In the genomic region with DNA sequence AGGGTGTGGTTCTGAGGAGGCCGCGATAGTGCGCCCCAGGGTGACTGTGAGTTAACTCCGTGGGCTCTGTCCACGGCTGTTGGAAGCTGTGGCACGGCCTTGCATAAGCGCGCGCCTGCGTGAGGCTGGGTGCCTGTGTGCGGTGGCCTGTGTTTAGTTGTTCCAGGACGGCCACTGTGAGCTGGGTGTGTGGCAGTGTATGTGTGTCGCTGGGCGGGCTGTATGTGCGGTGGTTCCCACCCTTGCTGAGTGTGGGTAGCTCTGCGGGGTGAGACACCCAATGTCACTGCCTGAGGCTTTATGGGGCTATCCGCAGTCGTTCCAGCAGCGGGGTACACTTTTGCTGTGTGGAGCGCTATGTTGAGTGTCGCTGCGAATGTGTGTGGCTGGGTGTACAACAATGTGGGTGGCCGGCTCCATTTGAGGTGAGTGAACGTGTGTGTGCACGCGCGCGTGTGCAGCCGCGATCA, we compare ENCODE assay signal across 1 cellular context.
TF ChIP-seq lines count a peak whose summit lies in the region.

No MANE protein-coding gene starts in this region.

TF ChIP-seq in HepG2, 621 proteins besides CTCF, POLR2A, EP300 and RAD21 (continued from another document and continues in another):
- TF ChIP-seq, protein P1, sequence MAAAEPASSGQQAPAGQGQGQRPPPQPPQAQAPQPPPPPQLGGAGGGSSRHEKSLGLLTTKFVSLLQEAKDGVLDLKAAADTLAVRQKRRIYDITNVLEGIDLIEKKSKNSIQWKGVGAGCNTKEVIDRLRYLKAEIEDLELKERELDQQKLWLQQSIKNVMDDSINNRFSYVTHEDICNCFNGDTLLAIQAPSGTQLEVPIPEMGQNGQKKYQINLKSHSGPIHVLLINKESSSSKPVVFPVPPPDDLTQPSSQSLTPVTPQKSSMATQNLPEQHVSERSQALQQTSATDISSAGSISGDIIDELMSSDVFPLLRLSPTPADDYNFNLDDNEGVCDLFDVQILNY (CRISPR knock-in tag; conservative IDR thresholded peaks at IDR 0.05): no peak
- TF ChIP-seq, protein P2, sequence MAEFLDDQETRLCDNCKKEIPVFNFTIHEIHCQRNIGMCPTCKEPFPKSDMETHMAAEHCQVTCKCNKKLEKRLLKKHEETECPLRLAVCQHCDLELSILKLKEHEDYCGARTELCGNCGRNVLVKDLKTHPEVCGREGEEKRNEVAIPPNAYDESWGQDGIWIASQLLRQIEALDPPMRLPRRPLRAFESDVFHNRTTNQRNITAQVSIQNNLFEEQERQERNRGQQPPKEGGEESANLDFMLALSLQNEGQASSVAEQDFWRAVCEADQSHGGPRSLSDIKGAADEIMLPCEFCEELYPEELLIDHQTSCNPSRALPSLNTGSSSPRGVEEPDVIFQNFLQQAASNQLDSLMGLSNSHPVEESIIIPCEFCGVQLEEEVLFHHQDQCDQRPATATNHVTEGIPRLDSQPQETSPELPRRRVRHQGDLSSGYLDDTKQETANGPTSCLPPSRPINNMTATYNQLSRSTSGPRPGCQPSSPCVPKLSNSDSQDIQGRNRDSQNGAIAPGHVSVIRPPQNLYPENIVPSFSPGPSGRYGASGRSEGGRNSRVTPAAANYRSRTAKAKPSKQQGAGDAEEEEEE (CRISPR knock-in tag; IDR thresholded peaks at IDR 0.05; ENCODE audit: borderline replicate concordance): no peak
- no peak for TF ChIP-seq ZBTB21 (CRISPR knock-in tag; IDR thresholded peaks at IDR 0.05)
- TF ChIP-seq, protein P3, sequence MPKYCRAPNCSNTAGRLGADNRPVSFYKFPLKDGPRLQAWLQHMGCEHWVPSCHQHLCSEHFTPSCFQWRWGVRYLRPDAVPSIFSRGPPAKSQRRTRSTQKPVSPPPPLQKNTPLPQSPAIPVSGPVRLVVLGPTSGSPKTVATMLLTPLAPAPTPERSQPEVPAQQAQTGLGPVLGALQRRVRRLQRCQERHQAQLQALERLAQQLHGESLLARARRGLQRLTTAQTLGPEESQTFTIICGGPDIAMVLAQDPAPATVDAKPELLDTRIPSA (CRISPR knock-in tag; IDR thresholded peaks at IDR 0.05; ENCODE audit: borderline replicate concordance): no peak
- TF ChIP-seq, protein P4, sequence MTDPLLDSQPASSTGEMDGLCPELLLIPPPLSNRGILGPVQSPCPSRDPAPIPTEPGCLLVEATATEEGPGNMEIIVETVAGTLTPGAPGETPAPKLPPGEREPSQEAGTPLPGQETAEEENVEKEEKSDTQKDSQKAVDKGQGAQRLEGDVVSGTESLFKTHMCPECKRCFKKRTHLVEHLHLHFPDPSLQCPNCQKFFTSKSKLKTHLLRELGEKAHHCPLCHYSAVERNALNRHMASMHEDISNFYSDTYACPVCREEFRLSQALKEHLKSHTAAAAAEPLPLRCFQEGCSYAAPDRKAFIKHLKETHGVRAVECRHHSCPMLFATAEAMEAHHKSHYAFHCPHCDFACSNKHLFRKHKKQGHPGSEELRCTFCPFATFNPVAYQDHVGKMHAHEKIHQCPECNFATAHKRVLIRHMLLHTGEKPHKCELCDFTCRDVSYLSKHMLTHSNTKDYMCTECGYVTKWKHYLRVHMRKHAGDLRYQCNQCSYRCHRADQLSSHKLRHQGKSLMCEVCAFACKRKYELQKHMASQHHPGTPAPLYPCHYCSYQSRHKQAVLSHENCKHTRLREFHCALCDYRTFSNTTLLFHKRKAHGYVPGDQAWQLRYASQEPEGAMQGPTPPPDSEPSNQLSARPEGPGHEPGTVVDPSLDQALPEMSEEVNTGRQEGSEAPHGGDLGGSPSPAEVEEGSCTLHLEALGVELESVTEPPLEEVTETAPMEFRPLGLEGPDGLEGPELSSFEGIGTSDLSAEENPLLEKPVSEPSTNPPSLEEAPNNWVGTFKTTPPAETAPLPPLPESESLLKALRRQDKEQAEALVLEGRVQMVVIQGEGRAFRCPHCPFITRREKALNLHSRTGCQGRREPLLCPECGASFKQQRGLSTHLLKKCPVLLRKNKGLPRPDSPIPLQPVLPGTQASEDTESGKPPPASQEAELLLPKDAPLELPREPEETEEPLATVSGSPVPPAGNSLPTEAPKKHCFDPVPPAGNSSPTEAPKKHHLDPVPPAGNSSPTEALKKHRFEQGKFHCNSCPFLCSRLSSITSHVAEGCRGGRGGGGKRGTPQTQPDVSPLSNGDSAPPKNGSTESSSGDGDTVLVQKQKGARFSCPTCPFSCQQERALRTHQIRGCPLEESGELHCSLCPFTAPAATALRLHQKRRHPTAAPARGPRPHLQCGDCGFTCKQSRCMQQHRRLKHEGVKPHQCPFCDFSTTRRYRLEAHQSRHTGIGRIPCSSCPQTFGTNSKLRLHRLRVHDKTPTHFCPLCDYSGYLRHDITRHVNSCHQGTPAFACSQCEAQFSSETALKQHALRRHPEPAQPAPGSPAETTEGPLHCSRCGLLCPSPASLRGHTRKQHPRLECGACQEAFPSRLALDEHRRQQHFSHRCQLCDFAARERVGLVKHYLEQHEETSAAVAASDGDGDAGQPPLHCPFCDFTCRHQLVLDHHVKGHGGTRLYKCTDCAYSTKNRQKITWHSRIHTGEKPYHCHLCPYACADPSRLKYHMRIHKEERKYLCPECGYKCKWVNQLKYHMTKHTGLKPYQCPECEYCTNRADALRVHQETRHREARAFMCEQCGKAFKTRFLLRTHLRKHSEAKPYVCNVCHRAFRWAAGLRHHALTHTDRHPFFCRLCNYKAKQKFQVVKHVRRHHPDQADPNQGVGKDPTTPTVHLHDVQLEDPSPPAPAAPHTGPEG (CRISPR knock-in tag; IDR thresholded peaks at IDR 0.05): no peak
- TF ChIP-seq, protein P5, sequence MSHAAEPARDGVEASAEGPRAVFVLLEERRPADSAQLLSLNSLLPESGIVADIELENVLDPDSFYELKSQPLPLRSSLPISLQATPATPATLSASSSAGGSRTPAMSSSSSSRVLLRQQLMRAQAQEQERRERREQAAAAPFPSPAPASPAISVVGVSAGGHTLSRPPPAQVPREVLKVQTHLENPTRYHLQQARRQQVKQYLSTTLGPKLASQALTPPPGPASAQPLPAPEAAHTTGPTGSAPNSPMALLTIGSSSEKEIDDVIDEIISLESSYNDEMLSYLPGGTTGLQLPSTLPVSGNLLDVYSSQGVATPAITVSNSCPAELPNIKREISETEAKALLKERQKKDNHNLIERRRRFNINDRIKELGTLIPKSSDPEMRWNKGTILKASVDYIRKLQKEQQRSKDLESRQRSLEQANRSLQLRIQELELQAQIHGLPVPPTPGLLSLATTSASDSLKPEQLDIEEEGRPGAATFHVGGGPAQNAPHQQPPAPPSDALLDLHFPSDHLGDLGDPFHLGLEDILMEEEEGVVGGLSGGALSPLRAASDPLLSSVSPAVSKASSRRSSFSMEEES (CRISPR knock-in tag; IDR thresholded peaks at IDR 0.05): no peak
- no peak for TF ChIP-seq SIN3B (IDR thresholded peaks at IDR 0.05; ENCODE audit: low read length)
- TF ChIP-seq ZFX (CRISPR knock-in tag; IDR thresholded peaks at IDR 0.05; ENCODE audit: low read depth): peak; percentile 26; the same call in 1 of the 2 replicates
- TF ChIP-seq NFKBIZ (CRISPR knock-in tag; IDR thresholded peaks at IDR 0.05): no peak
- TF ChIP-seq, protein P6, sequence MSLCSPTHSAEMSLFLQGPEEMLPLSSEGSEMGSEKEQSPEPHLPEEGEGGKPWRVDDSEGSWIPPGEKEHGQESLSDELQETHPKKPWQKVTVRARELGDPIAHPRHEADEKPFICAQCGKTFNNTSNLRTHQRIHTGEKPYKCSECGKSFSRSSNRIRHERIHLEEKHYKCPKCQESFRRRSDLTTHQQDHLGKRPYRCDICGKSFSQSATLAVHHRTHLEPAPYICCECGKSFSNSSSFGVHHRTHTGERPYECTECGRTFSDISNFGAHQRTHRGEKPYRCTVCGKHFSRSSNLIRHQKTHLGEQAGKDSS (CRISPR knock-in tag; IDR thresholded peaks at IDR 0.05; ENCODE audit: borderline replicate concordance, low read depth): peak; percentile 71; the same call in 1 of the 2 replicates
- TF ChIP-seq YEATS4 (CRISPR knock-in tag; IDR thresholded peaks at IDR 0.05; ENCODE audit: borderline replicate concordance): no peak
- TF ChIP-seq ZFP82 (CRISPR knock-in tag; IDR thresholded peaks at IDR 0.05; ENCODE audit: borderline replicate concordance): no peak
- no peak for TF ChIP-seq ZNF44 (CRISPR knock-in tag; IDR thresholded peaks at IDR 0.05)
- TF ChIP-seq ZNF781 (CRISPR knock-in tag; IDR thresholded peaks at IDR 0.05; ENCODE audit: borderline replicate concordance, not compliant biosample characterization): no peak
- TF ChIP-seq, protein P7, sequence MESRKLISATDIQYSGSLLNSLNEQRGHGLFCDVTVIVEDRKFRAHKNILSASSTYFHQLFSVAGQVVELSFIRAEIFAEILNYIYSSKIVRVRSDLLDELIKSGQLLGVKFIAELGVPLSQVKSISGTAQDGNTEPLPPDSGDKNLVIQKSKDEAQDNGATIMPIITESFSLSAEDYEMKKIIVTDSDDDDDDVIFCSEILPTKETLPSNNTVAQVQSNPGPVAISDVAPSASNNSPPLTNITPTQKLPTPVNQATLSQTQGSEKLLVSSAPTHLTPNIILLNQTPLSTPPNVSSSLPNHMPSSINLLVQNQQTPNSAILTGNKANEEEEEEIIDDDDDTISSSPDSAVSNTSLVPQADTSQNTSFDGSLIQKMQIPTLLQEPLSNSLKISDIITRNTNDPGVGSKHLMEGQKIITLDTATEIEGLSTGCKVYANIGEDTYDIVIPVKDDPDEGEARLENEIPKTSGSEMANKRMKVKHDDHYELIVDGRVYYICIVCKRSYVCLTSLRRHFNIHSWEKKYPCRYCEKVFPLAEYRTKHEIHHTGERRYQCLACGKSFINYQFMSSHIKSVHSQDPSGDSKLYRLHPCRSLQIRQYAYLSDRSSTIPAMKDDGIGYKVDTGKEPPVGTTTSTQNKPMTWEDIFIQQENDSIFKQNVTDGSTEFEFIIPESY (CRISPR knock-in tag; IDR thresholded peaks at IDR 0.05): no peak
- TF ChIP-seq ZNF878 (CRISPR knock-in tag; IDR thresholded peaks at IDR 0.05): no peak
- no peak for TF ChIP-seq HNRNPH1 (optimal IDR thresholded peaks at IDR 0.05; ENCODE audit: low read depth, low read length)
- no peak for TF ChIP-seq KDM1A (CRISPR knock-in tag; IDR thresholded peaks at IDR 0.05)
- TF ChIP-seq, protein P8, sequence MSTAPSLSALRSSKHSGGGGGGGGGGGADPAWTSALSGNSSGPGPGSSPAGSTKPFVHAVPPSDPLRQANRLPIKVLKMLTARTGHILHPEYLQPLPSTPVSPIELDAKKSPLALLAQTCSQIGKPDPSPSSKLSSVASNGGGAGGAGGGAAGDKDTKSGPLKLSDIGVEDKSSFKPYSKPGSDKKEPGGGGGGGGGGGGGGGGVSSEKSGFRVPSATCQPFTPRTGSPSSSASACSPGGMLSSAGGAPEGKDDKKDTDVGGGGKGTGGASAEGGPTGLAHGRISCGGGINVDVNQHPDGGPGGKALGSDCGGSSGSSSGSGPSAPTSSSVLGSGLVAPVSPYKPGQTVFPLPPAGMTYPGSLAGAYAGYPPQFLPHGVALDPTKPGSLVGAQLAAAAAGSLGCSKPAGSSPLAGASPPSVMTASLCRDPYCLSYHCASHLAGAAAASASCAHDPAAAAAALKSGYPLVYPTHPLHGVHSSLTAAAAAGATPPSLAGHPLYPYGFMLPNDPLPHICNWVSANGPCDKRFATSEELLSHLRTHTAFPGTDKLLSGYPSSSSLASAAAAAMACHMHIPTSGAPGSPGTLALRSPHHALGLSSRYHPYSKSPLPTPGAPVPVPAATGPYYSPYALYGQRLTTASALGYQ (CRISPR knock-in tag; IDR thresholded peaks at IDR 0.05): no peak
- no peak for TF ChIP-seq CREM (IDR thresholded peaks at IDR 0.05)
- no peak for TF ChIP-seq CREM (CRISPR knock-in tag; IDR thresholded peaks at IDR 0.05)
- no peak for TF ChIP-seq TCF7 (IDR thresholded peaks at IDR 0.05; ENCODE audit: low read depth)
- TF ChIP-seq, protein P9, sequence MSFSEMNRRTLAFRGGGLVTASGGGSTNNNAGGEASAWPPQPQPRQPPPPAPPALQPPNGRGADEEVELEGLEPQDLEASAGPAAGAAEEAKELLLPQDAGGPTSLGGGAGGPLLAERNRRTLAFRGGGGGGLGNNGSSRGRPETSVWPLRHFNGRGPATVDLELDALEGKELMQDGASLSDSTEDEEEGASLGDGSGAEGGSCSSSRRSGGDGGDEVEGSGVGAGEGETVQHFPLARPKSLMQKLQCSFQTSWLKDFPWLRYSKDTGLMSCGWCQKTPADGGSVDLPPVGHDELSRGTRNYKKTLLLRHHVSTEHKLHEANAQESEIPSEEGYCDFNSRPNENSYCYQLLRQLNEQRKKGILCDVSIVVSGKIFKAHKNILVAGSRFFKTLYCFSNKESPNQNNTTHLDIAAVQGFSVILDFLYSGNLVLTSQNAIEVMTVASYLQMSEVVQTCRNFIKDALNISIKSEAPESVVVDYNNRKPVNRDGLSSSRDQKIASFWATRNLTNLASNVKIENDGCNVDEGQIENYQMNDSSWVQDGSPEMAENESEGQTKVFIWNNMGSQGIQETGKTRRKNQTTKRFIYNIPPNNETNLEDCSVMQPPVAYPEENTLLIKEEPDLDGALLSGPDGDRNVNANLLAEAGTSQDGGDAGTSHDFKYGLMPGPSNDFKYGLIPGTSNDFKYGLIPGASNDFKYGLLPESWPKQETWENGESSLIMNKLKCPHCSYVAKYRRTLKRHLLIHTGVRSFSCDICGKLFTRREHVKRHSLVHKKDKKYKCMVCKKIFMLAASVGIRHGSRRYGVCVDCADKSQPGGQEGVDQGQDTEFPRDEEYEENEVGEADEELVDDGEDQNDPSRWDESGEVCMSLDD (CRISPR knock-in tag; IDR thresholded peaks at IDR 0.05; ENCODE audit: borderline replicate concordance): 0 out of 2 replicates have a peak, but pooled peaks have one; percentile 25
- TF ChIP-seq ZNF430 (CRISPR knock-in tag; IDR thresholded peaks at IDR 0.05): no peak
- TF ChIP-seq, protein P10, sequence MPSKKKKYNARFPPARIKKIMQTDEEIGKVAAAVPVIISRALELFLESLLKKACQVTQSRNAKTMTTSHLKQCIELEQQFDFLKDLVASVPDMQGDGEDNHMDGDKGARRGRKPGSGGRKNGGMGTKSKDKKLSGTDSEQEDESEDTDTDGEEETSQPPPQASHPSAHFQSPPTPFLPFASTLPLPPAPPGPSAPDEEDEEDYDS (CRISPR knock-in tag; IDR thresholded peaks at IDR 0.05): no peak
- TF ChIP-seq EEA1 (CRISPR knock-in tag; IDR thresholded peaks at IDR 0.05; ENCODE audit: borderline replicate concordance): no peak
- TF ChIP-seq HMG20B (CRISPR knock-in tag; conservative IDR thresholded peaks at IDR 0.05): no peak
- no peak for TF ChIP-seq NONO (IDR thresholded peaks at IDR 0.05)
- 0 out of 2 replicates have a peak, but pooled peaks have one; percentile 30 for TF ChIP-seq NONO (CRISPR knock-in tag; conservative IDR thresholded peaks at IDR 0.05)
- no peak for TF ChIP-seq JDP2 (CRISPR knock-in tag; IDR thresholded peaks at IDR 0.05; ENCODE audit: borderline replicate concordance)
- TF ChIP-seq ZEB1 (IDR thresholded peaks at IDR 0.05; ENCODE audit: insufficient replicate concordance, low read depth): no peak
- TF ChIP-seq, protein P11, sequence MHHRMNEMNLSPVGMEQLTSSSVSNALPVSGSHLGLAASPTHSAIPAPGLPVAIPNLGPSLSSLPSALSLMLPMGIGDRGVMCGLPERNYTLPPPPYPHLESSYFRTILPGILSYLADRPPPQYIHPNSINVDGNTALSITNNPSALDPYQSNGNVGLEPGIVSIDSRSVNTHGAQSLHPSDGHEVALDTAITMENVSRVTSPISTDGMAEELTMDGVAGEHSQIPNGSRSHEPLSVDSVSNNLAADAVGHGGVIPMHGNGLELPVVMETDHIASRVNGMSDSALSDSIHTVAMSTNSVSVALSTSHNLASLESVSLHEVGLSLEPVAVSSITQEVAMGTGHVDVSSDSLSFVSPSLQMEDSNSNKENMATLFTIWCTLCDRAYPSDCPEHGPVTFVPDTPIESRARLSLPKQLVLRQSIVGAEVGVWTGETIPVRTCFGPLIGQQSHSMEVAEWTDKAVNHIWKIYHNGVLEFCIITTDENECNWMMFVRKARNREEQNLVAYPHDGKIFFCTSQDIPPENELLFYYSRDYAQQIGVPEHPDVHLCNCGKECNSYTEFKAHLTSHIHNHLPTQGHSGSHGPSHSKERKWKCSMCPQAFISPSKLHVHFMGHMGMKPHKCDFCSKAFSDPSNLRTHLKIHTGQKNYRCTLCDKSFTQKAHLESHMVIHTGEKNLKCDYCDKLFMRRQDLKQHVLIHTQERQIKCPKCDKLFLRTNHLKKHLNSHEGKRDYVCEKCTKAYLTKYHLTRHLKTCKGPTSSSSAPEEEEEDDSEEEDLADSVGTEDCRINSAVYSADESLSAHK (CRISPR knock-in tag; IDR thresholded peaks at IDR 0.05; ENCODE audit: borderline replicate concordance): no peak
- no peak for TF ChIP-seq ZNF431 (CRISPR knock-in tag; IDR thresholded peaks at IDR 0.05; ENCODE audit: borderline replicate concordance, low read depth)
